16 cellular contexts compared by ENCODE assay signal in genomic region chr2:85748948-85749875, GRCh38. TPM values are rescaled to one million over a fixed set of nuclear protein-coding genes. Genes with fewer than 3 reads are reported as not detected.
DNase-seq lines count a peak whose midpoint lies in the region; ATAC-seq and TF ChIP-seq lines count a peak whose summit lies in the region.
"Had no signal": no experiment of that assay in that cellular context is flagged by ENCODE, and none has a peak within 500 bp of the region (broad histone marks: within the 10 kb centered on the region; RNA-seq: fewer than 3 reads in every experiment).

No MANE protein-coding gene starts in this region.

- H3K27ac ChIP-seq in right cardiac atrium (ENCODE audit: low read length) (peak overlapping the region; percentile 85), tibial artery (peak overlapping the region; percentile 96 to 97), upper lobe of right lung (no peak overlapping the region)
- H3K27ac ChIP-seq: suprapubic skin had no signal

- peaks cover 5% of the 10 kb centered on the region for H3K4me1 Mint-ChIP-seq in activated CD4-positive, alpha-beta T cell treated with anti-CD3 and anti-CD28 coated beads, Interleukin-2, amount 10 ng/mL, durations not matched to agents 24 days and 14 days

- DNase-seq in NCI-H146 (lab: John Stamatoyannopoulos, UW) (peak; percentile 30), NCI-H146 treated with DMSO at 0.1 percent for 48 hours (lab: John Stamatoyannopoulos, UW; ENCODE audit: unreplicated experiment) (no peak), adipocyte (ENCODE audit: low read depth) (peak; percentile 76), right cardiac atrium (peak; percentile 64 to 81 (median 78)), tibial artery (peak; percentile 68 to 84), upper lobe of right lung (no peak)
- DNase-seq in activated CD4-positive, alpha-beta T cell treated with anti-CD3 and anti-CD28 coated beads, Interleukin-2, amount 10 ng/mL, durations not matched to agents 24 days and 14 days, result no peak
- DNase-seq in activated naive CD4-positive, alpha-beta T cell treated with Interleukin-2 at 50 U/mL for 16 hours, result no peak
- DNase-seq: activated CD8-positive, alpha-beta memory T cell treated with anti-CD3 and anti-CD28 coated beads, Interleukin-2, amount 50 U/mL, for 48 hours; amygdala; DMS79; effector memory CD4-positive, alpha-beta T cell; hippocampal formation had no signal

- WGBS in right cardiac atrium, result 41% methylated on average over 8 of the region's 8 CpGs

- no peak overlapping the region for H3K4me3 Mint-ChIP-seq in activated CD4-positive, alpha-beta T cell treated with anti-CD3 and anti-CD28 coated beads, Interleukin-2, amount 10 ng/mL, durations not matched to agents 24 days and 14 days

- ATAC-seq in right cardiac atrium (peak; percentile 49 to 59), upper lobe of right lung (no peak)
- ATAC-seq: K562 had no signal

- H3K36me3 Mint-ChIP-seq in activated CD4-positive, alpha-beta T cell treated with anti-CD3 and anti-CD28 coated beads, Interleukin-2, amount 10 ng/mL, durations not matched to agents 24 days and 14 days (ENCODE audit: low read depth), result no peaks in the 10 kb centered on the region

- H3K4me3 ChIP-seq in adipocyte (ENCODE audit: low read length) (peak overlapping the region; percentile 10), right cardiac atrium (ENCODE audit: low read length) (no peak overlapping the region), tibial artery (no peak overlapping the region), upper lobe of right lung (no peak overlapping the region)
- H3K4me3 ChIP-seq: K562, suprapubic skin had no signal

- H3K27me3 Mint-ChIP-seq in activated CD4-positive, alpha-beta T cell treated with anti-CD3 and anti-CD28 coated beads, Interleukin-2, amount 10 ng/mL, durations not matched to agents 24 days and 14 days, result peaks cover 78% of the 10 kb centered on the region

- H3K9me3 ChIP-seq in adipocyte (ENCODE audit: control insufficient read depth, low read length) (no peaks in the 10 kb centered on the region), right cardiac atrium (ENCODE audit: control insufficient read depth, low read length) (no peaks in the 10 kb centered on the region), tibial artery (no peaks in the 10 kb centered on the region), upper lobe of right lung (no peaks in the 10 kb centered on the region)
- H3K9me3 ChIP-seq: suprapubic skin had no signal

- TF ChIP-seq CTCF in tibial artery (IDR thresholded peaks at IDR 0.05) (no peak), upper lobe of right lung (IDR thresholded peaks at IDR 0.05) (no peak)

- peak overlapping the region; percentile 52 for H3K9ac ChIP-seq in adipocyte (ENCODE audit: low read length)

- no peaks in the 10 kb centered on the region for H3K9me3 Mint-ChIP-seq in activated CD4-positive, alpha-beta T cell treated with anti-CD3 and anti-CD28 coated beads, Interleukin-2, amount 10 ng/mL, durations not matched to agents 24 days and 14 days

- intact Hi-C loops in right cardiac atrium (cut with DNase I), result loop anchor here in 1 of 4 donors (10.0 kb wide), 1 partner anchor 46 kb away; no protein-coding TSS in a partner anchor
- intact Hi-C loops in tibial artery (cut with DNase I; ENCODE audit: low total_unique reads), result loop anchor here (10.0 kb wide), 1 partner anchor 46 kb away; no protein-coding TSS in a partner anchor
- intact Hi-C loops in activated CD4-positive, alpha-beta T cell treated with anti-CD3 and anti-CD28 coated beads, Interleukin-2, amount 10 ng/mL, durations not matched to agents 24 days and 14 days (cut with micrococcal nuclease), result no loop called here
- intact Hi-C loops in upper lobe of right lung (cut with DNase I), result no loop called here

- H3K36me3 ChIP-seq in adipocyte (ENCODE audit: control insufficient read depth, insufficient read depth, low read length, severe bottlenecking), result no peaks in the 10 kb centered on the region
- H3K36me3 ChIP-seq in tibial artery, result no peaks in the 10 kb centered on the region
- H3K36me3 ChIP-seq in upper lobe of right lung, result no peaks in the 10 kb centered on the region
- H3K36me3 ChIP-seq: suprapubic skin had no signal

- H3K27ac Mint-ChIP-seq in activated CD4-positive, alpha-beta T cell treated with anti-CD3 and anti-CD28 coated beads, Interleukin-2, amount 10 ng/mL, durations not matched to agents 24 days and 14 days, result no peak overlapping the region

- H3K27me3 ChIP-seq in adipocyte (replicated peaks; ENCODE audit: control insufficient read depth, insufficient read depth, low read length), result no peaks in the 10 kb centered on the region
- no peaks in the 10 kb centered on the region for H3K27me3 ChIP-seq in right cardiac atrium (ENCODE audit: control insufficient read depth, insufficient read depth)
- H3K27me3 ChIP-seq in tibial artery, result no peaks in the 10 kb centered on the region
- H3K27me3 ChIP-seq in upper lobe of right lung, result no peaks in the 10 kb centered on the region

- H3K4me1 ChIP-seq in adipocyte (ENCODE audit: control insufficient read depth, insufficient read depth, low read length), result peaks cover 69% of the 10 kb centered on the region
- H3K4me1 ChIP-seq in right cardiac atrium (ENCODE audit: control insufficient read depth, insufficient read depth, low read length), result peaks cover 41% of the 10 kb centered on the region
- peaks cover 0 to 91% (median 75%) of the 10 kb centered on the region in 4 donors for H3K4me1 ChIP-seq in tibial artery
- peaks cover 65% of the 10 kb centered on the region for H3K4me1 ChIP-seq in upper lobe of right lung

RNA-seq across cellular contexts. Expression of gene ATOH8, which starts 4.6 kb away (rescaled TPM):
- total RNA-seq in right cardiac atrium (10 to 100 TPM; 35.7 to 55.5 (median 45.7) TPM), upper lobe of right lung (93.6 TPM)
- polyA plus RNA-seq in right cardiac atrium, result 57.8 TPM
- 0.19 TPM in 1 of 2 replicates, not detected in the other for total RNA-seq in activated CD4-positive, alpha-beta T cell treated with anti-CD3 and anti-CD28 coated beads, Interleukin-2, amount 10 ng/mL, durations not matched to agents 24 days and 14 days
- total RNA-seq: K562 had no signal
- polyA plus RNA-seq: K562 had no signal

RNA-seq across cellular contexts. Expression of gene GNLY, which starts 55.1 kb away (rescaled TPM):
- total RNA-seq in right cardiac atrium (1 to 10 TPM in 3 of 4 donors, not detected in 1; 1.4 to 2.3 (median 2.1) TPM), upper lobe of right lung (18.5 TPM)
- polyA plus RNA-seq in right cardiac atrium, result 2.6 TPM
- 54.1 and 58.5 TPM in 2 replicates for total RNA-seq in activated CD4-positive, alpha-beta T cell treated with anti-CD3 and anti-CD28 coated beads, Interleukin-2, amount 10 ng/mL, durations not matched to agents 24 days and 14 days
- total RNA-seq: A172, K562 had no signal
- polyA plus RNA-seq: K562 had no signal

Comparison
In these comparisons a context has a peak if more than half of its experiments do, and no peak if none do; other contexts are left out.
1. DNase-seq: peak in NCI-H146 (single experiment), adipocyte (single experiment), right cardiac atrium (3 of 3) and tibial artery (2 of 2); none in NCI-H146 treated with DMSO at 0.1 percent for 48 hours (single experiment), activated CD4-positive, alpha-beta T cell treated with anti-CD3 and anti-CD28 coated beads, Interleukin-2, amount 10 ng/mL, durations not matched to agents 24 days and 14 days (single experiment), upper lobe of right lung (single experiment) and activated naive CD4-positive, alpha-beta T cell treated with Interleukin-2 at 50 U/mL for 16 hours (single experiment).
2. RNA of gene ATOH8, which starts 4.6 kb away (total RNA-seq): 93.6 TPM in upper lobe of right lung (single experiment) and 35.7 to 55.5 TPM in right cardiac atrium; 0.19 TPM in activated CD4-positive, alpha-beta T cell treated with anti-CD3 and anti-CD28 coated beads, Interleukin-2, amount 10 ng/mL, durations not matched to agents 24 days and 14 days; every median in the first group is over 10 times any median in the second.